ENCODE assay signal across 1 cellular context in the genomic region with DNA sequence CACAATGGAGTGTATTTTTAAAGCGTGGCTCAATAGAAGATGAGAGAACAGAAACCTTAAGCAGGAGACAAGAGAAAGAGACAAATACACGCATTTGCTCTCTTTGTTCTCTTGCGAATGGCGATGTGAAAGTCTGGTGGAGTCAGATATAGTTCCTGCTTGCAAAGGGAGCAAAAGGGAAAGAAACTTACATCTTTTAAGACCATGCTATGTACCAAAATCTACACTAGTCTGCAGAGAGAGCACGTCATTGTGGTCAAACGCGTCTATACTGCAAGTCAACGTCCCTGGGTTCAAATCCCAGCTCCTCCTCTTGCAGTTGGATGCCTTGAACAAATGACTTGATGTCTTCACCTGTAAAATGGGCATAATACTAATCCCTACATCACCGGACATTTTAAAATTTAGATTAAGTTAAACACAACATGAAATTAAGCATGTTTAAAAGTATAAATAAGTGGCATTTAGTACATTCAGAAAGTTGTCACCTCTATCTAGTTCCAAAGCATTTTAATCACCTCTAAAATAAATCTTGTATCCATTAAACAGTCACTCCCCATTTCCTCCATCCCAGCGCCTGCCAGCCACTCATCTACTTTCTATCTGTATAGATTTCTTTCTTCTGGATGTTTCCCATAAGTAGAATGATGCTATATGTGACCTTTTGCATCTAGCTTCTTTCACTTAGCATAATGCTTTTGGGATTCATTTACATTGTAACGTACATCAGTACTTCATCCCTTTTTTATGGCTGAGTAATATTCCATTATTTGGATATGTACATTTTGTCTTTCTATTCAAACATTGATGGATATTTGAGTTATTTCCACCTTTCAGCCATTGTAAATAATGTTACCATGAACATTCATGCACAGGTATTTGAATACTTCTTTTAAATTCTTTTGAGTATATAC.
TF ChIP-seq lines count a peak whose summit lies in the region.

No MANE protein-coding gene starts in this region.

TF ChIP-seq in K562, 482 proteins besides CTCF, POLR2A, EP300 and RAD21 (continued from another document):
- TF ChIP-seq ZNF407 (IDR thresholded peaks at IDR 0.05; ENCODE audit: low read depth): no peak
- no peak for TF ChIP-seq MBD2 (IDR thresholded peaks at IDR 0.05; ENCODE audit: borderline replicate concordance, low read depth)
- no peak for TF ChIP-seq PTTG1 (tag; IDR thresholded peaks at IDR 0.05; ENCODE audit: low read depth)
- no peak for TF ChIP-seq MEF2D (tag; conservative IDR thresholded peaks at IDR 0.05; ENCODE audit: low read depth)
- no peak for TF ChIP-seq ZNF77 (CRISPR knock-in tag; IDR thresholded peaks at IDR 0.05)
- no peak for TF ChIP-seq KAT8 (IDR thresholded peaks at IDR 0.05; ENCODE audit: low read depth)
- TF ChIP-seq, protein P1, sequence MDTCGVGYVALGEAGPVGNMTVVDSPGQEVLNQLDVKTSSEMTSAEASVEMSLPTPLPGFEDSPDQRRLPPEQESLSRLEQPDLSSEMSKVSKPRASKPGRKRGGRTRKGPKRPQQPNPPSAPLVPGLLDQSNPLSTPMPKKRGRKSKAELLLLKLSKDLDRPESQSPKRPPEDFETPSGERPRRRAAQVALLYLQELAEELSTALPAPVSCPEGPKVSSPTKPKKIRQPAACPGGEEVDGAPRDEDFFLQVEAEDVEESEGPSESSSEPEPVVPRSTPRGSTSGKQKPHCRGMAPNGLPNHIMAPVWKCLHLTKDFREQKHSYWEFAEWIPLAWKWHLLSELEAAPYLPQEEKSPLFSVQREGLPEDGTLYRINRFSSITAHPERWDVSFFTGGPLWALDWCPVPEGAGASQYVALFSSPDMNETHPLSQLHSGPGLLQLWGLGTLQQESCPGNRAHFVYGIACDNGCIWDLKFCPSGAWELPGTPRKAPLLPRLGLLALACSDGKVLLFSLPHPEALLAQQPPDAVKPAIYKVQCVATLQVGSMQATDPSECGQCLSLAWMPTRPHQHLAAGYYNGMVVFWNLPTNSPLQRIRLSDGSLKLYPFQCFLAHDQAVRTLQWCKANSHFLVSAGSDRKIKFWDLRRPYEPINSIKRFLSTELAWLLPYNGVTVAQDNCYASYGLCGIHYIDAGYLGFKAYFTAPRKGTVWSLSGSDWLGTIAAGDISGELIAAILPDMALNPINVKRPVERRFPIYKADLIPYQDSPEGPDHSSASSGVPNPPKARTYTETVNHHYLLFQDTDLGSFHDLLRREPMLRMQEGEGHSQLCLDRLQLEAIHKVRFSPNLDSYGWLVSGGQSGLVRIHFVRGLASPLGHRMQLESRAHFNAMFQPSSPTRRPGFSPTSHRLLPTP (IDR thresholded peaks at IDR 0.05; ENCODE audit: borderline replicate concordance, extremely low read depth, insufficient read length): peak; percentile 65
- no peak for TF ChIP-seq ZNF408 (CRISPR knock-in tag; IDR thresholded peaks at IDR 0.05; ENCODE audit: low read depth)
- no peak for TF ChIP-seq SNIP1 (IDR thresholded peaks at IDR 0.05; ENCODE audit: low read depth)
- peak; percentile 70; the same call in 1 of the 2 replicates for TF ChIP-seq ZNF24 (IDR thresholded peaks at IDR 0.05)
- TF ChIP-seq SRSF9 (IDR thresholded peaks at IDR 0.05; ENCODE audit: borderline replicate concordance, low read depth, low read length): no peak
- TF ChIP-seq CEBPG (CRISPR knock-in tag; IDR thresholded peaks at IDR 0.05): no peak
- no peak for TF ChIP-seq CEBPG (tag; conservative IDR thresholded peaks at IDR 0.05 in 1 of 2, IDR thresholded peaks at IDR 0.05 in 1 of 2)
- TF ChIP-seq ZNF696 (CRISPR knock-in tag; conservative IDR thresholded peaks at IDR 0.05): no peak
- no peak for TF ChIP-seq RB1 (IDR thresholded peaks at IDR 0.05; ENCODE audit: low read depth)
- TF ChIP-seq DPF2 (IDR thresholded peaks at IDR 0.05): no peak
- no peak for TF ChIP-seq NFXL1 (CRISPR knock-in tag; IDR thresholded peaks at IDR 0.05)
- no peak for TF ChIP-seq ZKSCAN1 (IDR thresholded peaks at IDR 0.05; ENCODE audit: low read depth, low read length)
- no peak for TF ChIP-seq PHF8 (IDR thresholded peaks at IDR 0.05; ENCODE audit: borderline replicate concordance, low read length)
- no peak for TF ChIP-seq ZNF324 (CRISPR knock-in tag; IDR thresholded peaks at IDR 0.05)
- no peak for TF ChIP-seq MCM5 (IDR thresholded peaks at IDR 0.05; ENCODE audit: low read depth)
- TF ChIP-seq ETV5 (CRISPR knock-in tag; IDR thresholded peaks at IDR 0.05; ENCODE audit: low read depth): peak; percentile 10; the same call in 1 of the 2 replicates
- TF ChIP-seq POLR2B (IDR thresholded peaks at IDR 0.05; ENCODE audit: low read depth, partially characterized antibody): no peak
- no peak for TF ChIP-seq BRD9 (IDR thresholded peaks at IDR 0.05; ENCODE audit: low read depth, partially characterized antibody)
- TF ChIP-seq MAFF (IDR thresholded peaks at IDR 0.05; ENCODE audit: low read length): no peak
- no peak for TF ChIP-seq EWSR1 (IDR thresholded peaks at IDR 0.05; ENCODE audit: borderline replicate concordance, low read depth, partially characterized antibody)
- no peak for TF ChIP-seq ZNF347 (CRISPR knock-in tag; IDR thresholded peaks at IDR 0.05; ENCODE audit: low read depth)
- TF ChIP-seq SPI1 (IDR thresholded peaks at IDR 0.05; ENCODE audit: borderline replicate concordance, low read depth, low read length): no peak
- TF ChIP-seq ZNF668 (CRISPR knock-in tag; IDR thresholded peaks at IDR 0.05): no peak
- TF ChIP-seq KAT2B (IDR thresholded peaks at IDR 0.05; ENCODE audit: low read depth, low read length): no peak
- TF ChIP-seq BMI1 (IDR thresholded peaks at IDR 0.05; ENCODE audit: low read length): no peak
- 0 out of 2 replicates have a peak, but pooled peaks have one; percentile 63 for TF ChIP-seq ZNF589 (CRISPR knock-in tag; IDR thresholded peaks at IDR 0.05; ENCODE audit: low read depth)
- TF ChIP-seq NELFE (IDR thresholded peaks at IDR 0.05; ENCODE audit: insufficient read depth, insufficient read length): no peak
- no peak for TF ChIP-seq SAFB (IDR thresholded peaks at IDR 0.05; ENCODE audit: borderline replicate concordance, low read depth, low read length)
- no peak for TF ChIP-seq BRCA1 (IDR thresholded peaks at IDR 0.05)
- no peak for TF ChIP-seq BRCA1 (CRISPR knock-in tag; IDR thresholded peaks at IDR 0.05)
- no peak for TF ChIP-seq SMARCB1 (IDR thresholded peaks at IDR 0.05; ENCODE audit: insufficient read length, low read depth)
- TF ChIP-seq NCOR1 (IDR thresholded peaks at IDR 0.05): no peak
- no peak for TF ChIP-seq SUPT5H (IDR thresholded peaks at IDR 0.05)
- no peak for TF ChIP-seq CREBBP (IDR thresholded peaks at IDR 0.05; ENCODE audit: low read depth, low read length)
- no peak for TF ChIP-seq NR0B1 (IDR thresholded peaks at IDR 0.05; ENCODE audit: partially characterized antibody)
- TF ChIP-seq GABPA (tag; conservative IDR thresholded peaks at IDR 0.05; ENCODE audit: low read depth): no peak
- TF ChIP-seq XRCC3 (IDR thresholded peaks at IDR 0.05): no peak
- TF ChIP-seq, protein P2, sequence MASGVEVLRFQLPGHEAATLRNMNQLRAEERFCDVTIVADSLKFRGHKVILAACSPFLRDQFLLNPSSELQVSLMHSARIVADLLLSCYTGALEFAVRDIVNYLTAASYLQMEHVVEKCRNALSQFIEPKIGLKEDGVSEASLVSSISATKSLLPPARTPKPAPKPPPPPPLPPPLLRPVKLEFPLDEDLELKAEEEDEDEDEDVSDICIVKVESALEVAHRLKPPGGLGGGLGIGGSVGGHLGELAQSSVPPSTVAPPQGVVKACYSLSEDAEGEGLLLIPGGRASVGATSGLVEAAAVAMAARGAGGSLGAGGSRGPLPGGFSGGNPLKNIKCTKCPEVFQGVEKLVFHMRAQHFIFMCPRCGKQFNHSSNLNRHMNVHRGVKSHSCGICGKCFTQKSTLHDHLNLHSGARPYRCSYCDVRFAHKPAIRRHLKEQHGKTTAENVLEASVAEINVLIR (CRISPR knock-in tag; IDR thresholded peaks at IDR 0.05): no peak
- no peak for TF ChIP-seq ZKSCAN3 (CRISPR knock-in tag; IDR thresholded peaks at IDR 0.05)
- no peak for TF ChIP-seq KLF16 (IDR thresholded peaks at IDR 0.05)
- TF ChIP-seq NFRKB (IDR thresholded peaks at IDR 0.05; ENCODE audit: low read depth): no peak
- TF ChIP-seq THRA (IDR thresholded peaks at IDR 0.05): no peak
